Comparison of ENCODE assay signal across 22 cellular contexts in genomic region chr1:234079896-234080295, GRCh38.
A peak's percentile ranks its signal among the peaks of the same experiment; 100 is the strongest.
DNase-seq lines count a peak whose midpoint lies in the region; ATAC-seq and TF ChIP-seq lines count a peak whose summit lies in the region.
"Had no signal": no experiment of that assay in that cellular context is flagged by ENCODE, and none has a peak within 500 bp of the region (broad histone marks: within the 10 kb centered on the region; RNA-seq: fewer than 3 reads in every experiment).

No MANE protein-coding gene starts in this region.

- H4K8ac ChIP-seq in mesendoderm (ENCODE audit: low read depth, low read length) = no peak overlapping the region

- H4K20me1 ChIP-seq in PC-3 (ENCODE audit: low read length) = no peaks in the 10 kb centered on the region
- H4K20me1 ChIP-seq: BLaER1 treated with 17β-estradiol and CSF1 and Interleukin-3, amounts not matched to agents 10 nM and 100 nM had no signal

- H3K4me1 Mint-ChIP-seq in endodermal cell = peaks cover 25% of the 10 kb centered on the region
- H3K4me1 Mint-ChIP-seq: CD14-positive monocyte; CD8-positive, alpha-beta memory T cell had no signal

- H3K36me3 ChIP-seq in PC-3 (ENCODE audit: low read depth, low read length) (no peaks in the 10 kb centered on the region), endodermal cell (ENCODE audit: control insufficient read depth, insufficient read depth, low read length) (no peaks in the 10 kb centered on the region), mesendoderm (ENCODE audit: control insufficient read depth, insufficient read depth, low read length) (no peaks in the 10 kb centered on the region)
- H3K36me3 ChIP-seq: BE2C; BLaER1 treated with 17β-estradiol and CSF1 and Interleukin-3, amounts not matched to agents 10 nM and 100 nM; HAP-1 had no signal

- no peak for ATAC-seq in PC-3
- ATAC-seq: A549, GM12878 had no signal

- H3K9me3 ChIP-seq in PC-3 (ENCODE audit: low read length) (no peaks in the 10 kb centered on the region), endodermal cell (ENCODE audit: control insufficient read depth, low read length) (peaks cover 14% of the 10 kb centered on the region)
- H3K9me3 ChIP-seq: A549, BE2C, HAP-1 had no signal

- H3K4ac ChIP-seq in mesendoderm (ENCODE audit: low read depth, low read length) = no peak overlapping the region

- POLR2A ChIA-PET in PC-3 (lab: Charles Lee; ENCODE audit: unreplicated experiment) = no interaction called here

- H3K36me3 Mint-ChIP-seq in endodermal cell (ENCODE audit: low read depth) = peaks cover 5% of the 10 kb centered on the region
- H3K36me3 Mint-ChIP-seq: CD14-positive monocyte; CD8-positive, alpha-beta memory T cell had no signal

- no peak overlapping the region for H3K56ac ChIP-seq in mesendoderm (ENCODE audit: low read length)

- no peak overlapping the region for H2BK120ac ChIP-seq in mesendoderm (ENCODE audit: low read depth, low read length)

- DNase-seq in ELF-1 (ENCODE audit: low read depth, low spot score) (peak; percentile 23), PC-3 (no peak), endodermal cell (peak; percentile 70), mesendoderm (peak; percentile 16), NCI-H146 (lab: John Stamatoyannopoulos, UW) (no peak), NCI-H82 (lab: John Stamatoyannopoulos, UW) (no peak), SHP77 treated with DMSO at 0.1 percent for 48 hours (lab: John Stamatoyannopoulos, UW) (no peak)
- DNase-seq: 8988T; ACHN; AML-193; BE2C; CD4-positive, alpha-beta T cell; CD8-positive, alpha-beta memory T cell; DMS53; DMS79 treated with DMSO at 0.1 percent for 48 hours; GM23248; HFFc6 had no signal

- H3K9me3 Mint-ChIP-seq in endodermal cell = peaks cover 16% of the 10 kb centered on the region
- H3K9me3 Mint-ChIP-seq: CD4-positive, alpha-beta T cell; CD8-positive, alpha-beta memory T cell had no signal

- no peaks in the 10 kb centered on the region for H3K79me1 ChIP-seq in mesendoderm (ENCODE audit: low read length)

- no peak overlapping the region for H2BK5ac ChIP-seq in mesendoderm (ENCODE audit: low read length)

- H3K4me2 ChIP-seq in PC-3 (ENCODE audit: low read length) (no peak overlapping the region), mesendoderm (ENCODE audit: low read length) (no peak overlapping the region)
- H3K4me2 ChIP-seq: A549; BLaER1 treated with 17β-estradiol and CSF1 and Interleukin-3, amounts not matched to agents 10 nM and 100 nM had no signal

- no peak overlapping the region for H3K4me3 Mint-ChIP-seq in endodermal cell
- H3K4me3 Mint-ChIP-seq: CD14-positive monocyte; CD4-positive, alpha-beta T cell; CD8-positive, alpha-beta memory T cell; HFFc6 had no signal

- H3K9ac ChIP-seq in PC-3 (ENCODE audit: low read length) (no peak overlapping the region), endodermal cell (ENCODE audit: extremely low read depth, low read length, poor library complexity, severe bottlenecking) (no peak overlapping the region), mesendoderm (ENCODE audit: low read length) (no peak overlapping the region)
- H3K9ac ChIP-seq: BLaER1 treated with 17β-estradiol and CSF1 and Interleukin-3, amounts not matched to agents 10 nM and 100 nM; GM23248 had no signal

- H3K27ac ChIP-seq in PC-3 (ENCODE audit: low read length) = no peak overlapping the region
- no peak overlapping the region for H3K27ac ChIP-seq in endodermal cell (ENCODE audit: low read depth, low read length)
- H3K27ac ChIP-seq in mesendoderm (ENCODE audit: low read depth, low read length) = no peak overlapping the region
- H3K27ac ChIP-seq: A549; BLaER1 treated with 17β-estradiol and CSF1 and Interleukin-3, amounts not matched to agents 10 nM and 100 nM; GM23248 had no signal

- CTCF ChIA-PET in PC-3 (lab: Charles Lee) = no interaction called here

- TSS peak; percentile 10 for BruUV-seq in PC-3 (replicated peaks; lab: Mats Ljungman, UMichigan)

- no peaks in the 10 kb centered on the region for H3K9me2 ChIP-seq in PC-3 (replicated peaks; ENCODE audit: low read length)

- H3K79me2 ChIP-seq in PC-3 (ENCODE audit: low read length) = no peaks in the 10 kb centered on the region
- no peaks in the 10 kb centered on the region for H3K79me2 ChIP-seq in mesendoderm (ENCODE audit: control insufficient read depth, insufficient read depth, low read length)

- H2AFZ ChIP-seq in PC-3 (ENCODE audit: low read length) = no peak overlapping the region
- H2AFZ ChIP-seq: GM23248 had no signal

- 43% methylated on average over 2 of the region's 3 CpGs; no CpG with 5 or more reads in 1 of the 2 experiments for WGBS in endodermal cell (ENCODE audit: insufficient coverage in 1 of 2, insufficient read length in 1 of 2), 2 experiments
- no CpG with 5 or more reads among the region's 3 CpGs for WGBS in mesendoderm (ENCODE audit: extremely low coverage, insufficient coverage, low lambda C conversion rate)

- no peak overlapping the region for H2BK15ac ChIP-seq in mesendoderm (replicated peaks; ENCODE audit: low read depth)

- no peak overlapping the region for H2AK5ac ChIP-seq in mesendoderm (ENCODE audit: low read length)

- no peak overlapping the region for H4K5ac ChIP-seq in mesendoderm (ENCODE audit: low read length)

- H3K23ac ChIP-seq in mesendoderm (ENCODE audit: low read length) = no peak overlapping the region

- H3K27ac Mint-ChIP-seq in endodermal cell = no peak overlapping the region
- H3K27ac Mint-ChIP-seq: CD14-positive monocyte; CD4-positive, alpha-beta T cell; CD8-positive, alpha-beta memory T cell; HFFc6 had no signal

- no peak overlapping the region for H3K4me3 ChIP-seq in PC-3 (ENCODE audit: low read length)
- H3K4me3 ChIP-seq in endodermal cell (ENCODE audit: low read length) = no peak overlapping the region
- no peak overlapping the region for H3K4me3 ChIP-seq in mesendoderm (ENCODE audit: low read length)
- H3K4me3 ChIP-seq: A549; BLaER1 treated with 17β-estradiol and CSF1 and Interleukin-3, amounts not matched to agents 10 nM and 100 nM; GM12878; GM23248; HAP-1 had no signal

- H3K4me1 ChIP-seq in PC-3 (ENCODE audit: insufficient read depth, low read length) = no peaks in the 10 kb centered on the region
- H3K4me1 ChIP-seq in endodermal cell (ENCODE audit: control insufficient read depth, insufficient read depth, low read length) = no peaks in the 10 kb centered on the region
- H3K4me1 ChIP-seq in mesendoderm (ENCODE audit: control insufficient read depth, low read depth, low read length) = no peaks in the 10 kb centered on the region
- H3K4me1 ChIP-seq: A549; BE2C; BLaER1 treated with 17β-estradiol and CSF1 and Interleukin-3, amounts not matched to agents 10 nM and 100 nM; HAP-1 had no signal

- H3K27me3 ChIP-seq in PC-3 (ENCODE audit: low read length) (no peaks in the 10 kb centered on the region), endodermal cell (ENCODE audit: control insufficient read depth, insufficient read depth, low read length, poor library complexity, severe bottlenecking) (no peaks in the 10 kb centered on the region), mesendoderm (ENCODE audit: insufficient read depth, low read length, poor library complexity) (no peaks in the 10 kb centered on the region)
- H3K27me3 ChIP-seq: BE2C; BLaER1 treated with 17β-estradiol and CSF1 and Interleukin-3, amounts not matched to agents 10 nM and 100 nM had no signal

- TF ChIP-seq CTCF in PC-3 (conservative IDR thresholded peaks at IDR 0.05; ENCODE audit: low read depth, low read length) (no peak), endodermal cell (conservative IDR thresholded peaks at IDR 0.05) (no peak)

- H3K18ac ChIP-seq in mesendoderm (ENCODE audit: low read length) = no peak overlapping the region

- intact Hi-C loops in PC-3 (cut with micrococcal nuclease) = no loop called here

- no peaks in the 10 kb centered on the region for H3K27me3 Mint-ChIP-seq in endodermal cell (ENCODE audit: insufficient read depth)

- H3F3A ChIP-seq in PC-3 (ENCODE audit: low read length, unreplicated experiment) = no peaks in the 10 kb centered on the region

Comparison
In these comparisons a context has a peak if more than half of its experiments do, and no peak if none do; other contexts are left out.
1. DNase-seq: peak in ELF-1 (single experiment), endodermal cell (single experiment) and mesendoderm (single experiment); none in PC-3 (single experiment), NCI-H146 (single experiment), NCI-H82 (single experiment) and SHP77 treated with DMSO at 0.1 percent for 48 hours (single experiment).